In the genomic region with DNA sequence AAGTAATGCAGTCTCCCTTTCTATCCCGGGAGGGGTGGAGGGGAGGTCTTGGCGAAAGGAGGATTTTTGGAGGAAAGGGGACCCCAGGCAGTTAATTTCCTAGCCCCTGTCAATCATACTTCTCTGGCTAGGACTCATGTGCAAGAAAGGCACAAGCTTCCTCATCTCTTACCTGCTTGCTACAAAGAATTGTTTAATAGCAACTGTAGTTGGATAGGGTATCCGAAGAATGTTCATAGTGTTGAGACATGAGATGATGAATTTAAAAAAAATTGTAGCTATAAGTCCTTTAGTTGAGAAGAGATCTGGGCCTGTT, we compare ENCODE assay signal across 1 cellular context.
TF ChIP-seq lines count a peak whose summit lies in the region.

No MANE protein-coding gene starts in this region.

TF ChIP-seq in H1, 55 proteins besides CTCF, POLR2A, EP300 and RAD21:
- no peak for TF ChIP-seq FOSL1 (IDR thresholded peaks at IDR 0.05; ENCODE audit: insufficient read depth, low read depth, low read length)
- TF ChIP-seq SP4 (IDR thresholded peaks at IDR 0.05; ENCODE audit: low read length): no peak
- TF ChIP-seq, protein P1, sequence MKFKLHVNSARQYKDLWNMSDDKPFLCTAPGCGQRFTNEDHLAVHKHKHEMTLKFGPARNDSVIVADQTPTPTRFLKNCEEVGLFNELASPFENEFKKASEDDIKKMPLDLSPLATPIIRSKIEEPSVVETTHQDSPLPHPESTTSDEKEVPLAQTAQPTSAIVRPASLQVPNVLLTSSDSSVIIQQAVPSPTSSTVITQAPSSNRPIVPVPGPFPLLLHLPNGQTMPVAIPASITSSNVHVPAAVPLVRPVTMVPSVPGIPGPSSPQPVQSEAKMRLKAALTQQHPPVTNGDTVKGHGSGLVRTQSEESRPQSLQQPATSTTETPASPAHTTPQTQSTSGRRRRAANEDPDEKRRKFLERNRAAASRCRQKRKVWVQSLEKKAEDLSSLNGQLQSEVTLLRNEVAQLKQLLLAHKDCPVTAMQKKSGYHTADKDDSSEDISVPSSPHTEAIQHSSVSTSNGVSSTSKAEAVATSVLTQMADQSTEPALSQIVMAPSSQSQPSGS (IDR thresholded peaks at IDR 0.05; ENCODE audit: low read length): no peak
- TF ChIP-seq EGR1 (IDR thresholded peaks at IDR 0.05; ENCODE audit: borderline replicate concordance, low read depth, low read length): no peak
- TF ChIP-seq, protein P2, sequence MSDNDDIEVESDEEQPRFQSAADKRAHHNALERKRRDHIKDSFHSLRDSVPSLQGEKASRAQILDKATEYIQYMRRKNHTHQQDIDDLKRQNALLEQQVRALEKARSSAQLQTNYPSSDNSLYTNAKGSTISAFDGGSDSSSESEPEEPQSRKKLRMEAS (IDR thresholded peaks at IDR 0.05): no peak
- TF ChIP-seq SIN3A (conservative IDR thresholded peaks at IDR 0.05 in 1 of 2, IDR thresholded peaks at IDR 0.05 in 1 of 2; ENCODE audit: low read depth in 1 of 2, low read length in 2 of 2): no peak
- no peak for TF ChIP-seq GABPA (IDR thresholded peaks at IDR 0.05; ENCODE audit: borderline replicate concordance, insufficient read depth, low read length)
- no peak for TF ChIP-seq TEAD4 (IDR thresholded peaks at IDR 0.05; ENCODE audit: low read depth, low read length)
- TF ChIP-seq SIRT6 (IDR thresholded peaks at IDR 0.05; ENCODE audit: low read length): no peak
- no peak for TF ChIP-seq BCL11A (IDR thresholded peaks at IDR 0.05; ENCODE audit: low read depth in 2 of 2, low read length in 2 of 2)
- TF ChIP-seq, protein P3, sequence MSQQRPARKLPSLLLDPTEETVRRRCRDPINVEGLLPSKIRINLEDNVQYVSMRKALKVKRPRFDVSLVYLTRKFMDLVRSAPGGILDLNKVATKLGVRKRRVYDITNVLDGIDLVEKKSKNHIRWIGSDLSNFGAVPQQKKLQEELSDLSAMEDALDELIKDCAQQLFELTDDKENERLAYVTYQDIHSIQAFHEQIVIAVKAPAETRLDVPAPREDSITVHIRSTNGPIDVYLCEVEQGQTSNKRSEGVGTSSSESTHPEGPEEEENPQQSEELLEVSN (IDR thresholded peaks at IDR 0.05): no peak
- TF ChIP-seq, protein P4, sequence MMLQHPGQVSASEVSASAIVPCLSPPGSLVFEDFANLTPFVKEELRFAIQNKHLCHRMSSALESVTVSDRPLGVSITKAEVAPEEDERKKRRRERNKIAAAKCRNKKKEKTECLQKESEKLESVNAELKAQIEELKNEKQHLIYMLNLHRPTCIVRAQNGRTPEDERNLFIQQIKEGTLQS (IDR thresholded peaks at IDR 0.05; ENCODE audit: insufficient read depth, low read depth, low read length): no peak
